22 cellular contexts compared by ENCODE assay signal in the genomic region with DNA sequence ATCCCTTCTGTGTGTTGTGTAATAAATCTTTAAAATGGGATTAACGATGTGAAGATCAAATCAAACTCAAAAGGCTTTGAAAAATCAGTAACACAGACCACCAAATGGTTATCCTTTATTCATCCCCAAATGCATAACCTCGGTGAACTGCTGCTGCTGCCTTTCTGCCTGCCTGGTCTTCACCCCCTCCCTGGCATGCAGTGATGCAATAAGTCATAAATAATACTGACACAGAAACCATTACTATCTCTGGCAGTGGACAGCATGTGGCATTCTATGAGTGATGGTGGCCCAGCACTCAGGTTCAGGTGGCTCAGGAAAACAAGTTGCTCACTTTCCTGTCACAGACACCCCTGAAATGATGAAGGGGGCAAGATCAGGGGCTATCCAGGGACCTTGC.
"Had no signal": no experiment of that assay in that cellular context is flagged by ENCODE, and none has a peak within 500 bp of the region (broad histone marks: within the 10 kb centered on the region; RNA-seq: fewer than 3 reads in every experiment).

No MANE protein-coding gene starts in this region.

- H3K27me3 ChIP-seq: ascending aorta, heart left ventricle, neural progenitor cell, ovary, right lobe of liver, suprapubic skin had no signal

- H3K9me3 Mint-ChIP-seq: activated naive CD4-positive, alpha-beta T cell treated with anti-CD3 and anti-CD28 coated beads, Interleukin-2, amount 10 ng/mL, durations not matched to agents 7 days and 5 days had no signal

- ATAC-seq: heart left ventricle; left ventricle myocardium superior; right lobe of liver; stimulated activated naive CD8-positive, alpha-beta T cell treated with anti-CD3 and anti-CD28 coated beads, Interleukin-15, amount 100 ng/mL, for 72 hours had no signal

- DNase-seq: activated CD4-positive, alpha-beta T cell treated with anti-CD3 and anti-CD28 coated beads, Interleukin-2, amount 50 U/mL, for 1 hour; activated CD4-positive, CD25-positive, alpha-beta regulatory T cell treated with anti-CD3 and anti-CD28 coated beads, Interleukin-2, amount 50 U/mL, for 72 hours; activated CD8-positive, alpha-beta memory T cell treated with anti-CD3 and anti-CD28 coated beads, Interleukin-2, amount 50 U/mL, for 4 hours; activated effector memory CD4-positive, alpha-beta T cell treated with Interleukin-2 at 50 U/mL for 16 hours; activated naive CD4-positive, alpha-beta T cell treated with anti-CD3 and anti-CD28 coated beads, Interleukin-2, amount 10 ng/mL, durations not matched to agents 7 days and 5 days; activated T-cell treated with anti-CD3 and anti-CD28 coated beads, Interleukin-2, amount 50 U/mL, for 48 hours; heart left ventricle; kidney; left ventricle myocardium superior; naive B cell; ovary; right lobe of liver; stimulated activated CD4-positive, alpha-beta T cell treated with anti-CD3 and anti-CD28 coated beads, Interleukin-4, amount 100 ng/mL, for 1 hour; stimulated activated naive CD8-positive, alpha-beta T cell treated with anti-CD3 and anti-CD28 coated beads, Interleukin-15, amount 100 ng/mL, for 72 hours; trophoblast cell had no signal

- H3K9me3 ChIP-seq: ascending aorta, ovary, right lobe of liver, suprapubic skin had no signal

- H3K4me1 Mint-ChIP-seq: activated naive CD4-positive, alpha-beta T cell treated with anti-CD3 and anti-CD28 coated beads, Interleukin-2, amount 10 ng/mL, durations not matched to agents 7 days and 5 days; naive B cell; stimulated activated naive CD8-positive, alpha-beta T cell treated with anti-CD3 and anti-CD28 coated beads, Interleukin-15, amount 100 ng/mL, for 72 hours had no signal

- H2AFZ ChIP-seq: neural progenitor cell had no signal

- H3K4me2 ChIP-seq: neural progenitor cell, smooth muscle cell had no signal

- H3K9ac ChIP-seq: neural progenitor cell had no signal

- H3K4me3 ChIP-seq: ascending aorta, coronary artery, heart left ventricle, neural progenitor cell, ovary, right lobe of liver, smooth muscle cell, suprapubic skin had no signal

- H3K4me1 ChIP-seq: ascending aorta, heart left ventricle, neural progenitor cell, right lobe of liver, suprapubic skin had no signal

- H3K36me3 ChIP-seq: ascending aorta, heart left ventricle, neural progenitor cell, ovary, right lobe of liver, suprapubic skin had no signal

- H3K36me3 Mint-ChIP-seq: activated naive CD4-positive, alpha-beta T cell treated with anti-CD3 and anti-CD28 coated beads, Interleukin-2, amount 10 ng/mL, durations not matched to agents 7 days and 5 days; naive B cell; neural progenitor cell had no signal

- H3K27ac ChIP-seq: ascending aorta, coronary artery, heart left ventricle, neural progenitor cell, ovary, right lobe of liver, suprapubic skin, VCaP had no signal

- FAIRE-seq: frontal cortex, kidney had no signal

- H3K4me3 Mint-ChIP-seq: activated naive CD4-positive, alpha-beta T cell treated with anti-CD3 and anti-CD28 coated beads, Interleukin-2, amount 10 ng/mL, durations not matched to agents 7 days and 5 days; naive B cell; neural progenitor cell; stimulated activated naive CD8-positive, alpha-beta T cell treated with anti-CD3 and anti-CD28 coated beads, Interleukin-15, amount 100 ng/mL, for 72 hours had no signal

- H3K27me3 Mint-ChIP-seq: activated naive CD4-positive, alpha-beta T cell treated with anti-CD3 and anti-CD28 coated beads, Interleukin-2, amount 10 ng/mL, durations not matched to agents 7 days and 5 days had no signal

- H3K27ac Mint-ChIP-seq: activated naive CD4-positive, alpha-beta T cell treated with anti-CD3 and anti-CD28 coated beads, Interleukin-2, amount 10 ng/mL, durations not matched to agents 7 days and 5 days; neural progenitor cell had no signal
